In the genomic region with DNA sequence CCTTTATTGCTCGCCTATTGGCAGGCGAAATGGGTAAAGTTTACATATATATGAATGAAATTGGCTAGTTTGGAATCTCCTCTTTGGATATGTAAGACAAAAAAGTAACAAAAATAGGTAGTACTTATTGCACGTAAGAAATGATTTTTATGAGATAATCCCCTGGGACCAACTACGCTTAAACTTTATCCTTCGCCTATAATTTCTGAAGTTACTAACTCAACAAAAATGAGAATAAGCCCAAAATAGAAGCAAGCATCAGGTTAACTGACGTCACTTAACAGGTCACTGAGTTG, we compare ENCODE assay signal across 8 cellular contexts. TPM values are rescaled to one million over a fixed set of nuclear protein-coding genes. Genes with fewer than 3 reads are reported as not detected.
DNase-seq lines count a peak whose midpoint lies in the region; ATAC-seq, FAIRE-seq and TF ChIP-seq lines count a peak whose summit lies in the region.

No MANE protein-coding gene starts in this region.

- in situ Hi-C loops in Panc1 (cut with HindIII; ENCODE audit: low pct_unique_long_range_greater_than_20kb, low sequenced_read_pairs): no loop called here

- CTCF ChIA-PET in Calu3 (lab: Charles Lee): interaction anchor here (1.2 to 1.5 kb wide), 2 partner anchors 10 to 39 kb away, joined by 4 read pairs; no protein-coding TSS in a partner anchor
- CTCF ChIA-PET in Panc1 (lab: Charles Lee): no interaction called here

- H3K27ac ChIP-seq in Panc1 (ENCODE audit: low read length) (peak overlapping the region; percentile 91), esophagus (ENCODE audit: low read depth in 2 of 2, low read length in 1 of 2) (peak overlapping the region; percentile 88 to 96), pancreas (peak overlapping the region; percentile 91 to 96 (median 94))

- H3K36me3 Mint-ChIP-seq in Calu3 (ENCODE audit: insufficient read depth, unreplicated experiment): peaks cover 29% of the 10 kb centered on the region

- peak overlapping the region; percentile 79 for H3K4me3 Mint-ChIP-seq in Calu3 (ENCODE audit: low read depth, unreplicated experiment)

- intact Hi-C loops in Calu3 (cut with micrococcal nuclease; ENCODE audit: unreplicated experiment): no loop called here
- intact Hi-C loops in Panc1 (cut with micrococcal nuclease; ENCODE audit: unreplicated experiment): no loop called here
- intact Hi-C loops in pancreas (cut with DNase I): no loop called here

- peaks cover 21% of the 10 kb centered on the region for H3K4me1 Mint-ChIP-seq in Calu3 (ENCODE audit: low read depth, unreplicated experiment)

- peak overlapping the region; percentile 86 for H3K27ac Mint-ChIP-seq in Calu3 (ENCODE audit: unreplicated experiment)

- H3K4me1 ChIP-seq in Panc1 (ENCODE audit: control insufficient read depth, insufficient read depth, low read length) (peaks cover 13% of the 10 kb centered on the region), esophagus (ENCODE audit: control insufficient read depth in 2 of 2, insufficient read depth in 2 of 2, low read length in 1 of 2) (peaks cover 4 to 5% of the 10 kb centered on the region in 2 donors), pancreas (peaks cover 0 to 20% (median 14%) of the 10 kb centered on the region in 3 donors)

- TF ChIP-seq CTCF in Calu3 (IDR thresholded peaks at IDR 0.05; ENCODE audit: unreplicated experiment): no peak
- no peak for TF ChIP-seq CTCF in Panc1 (IDR thresholded peaks at IDR 0.05)
- no peak for TF ChIP-seq CTCF in pancreas (IDR thresholded peaks at IDR 0.05)

- no peaks in the 10 kb centered on the region for H3K9me3 Mint-ChIP-seq in Calu3 (ENCODE audit: low read depth, unreplicated experiment)

- no peaks in the 10 kb centered on the region for H3K27me3 ChIP-seq in Panc1 (ENCODE audit: control insufficient read depth, insufficient read depth, low read length)
- no peaks in the 10 kb centered on the region for H3K27me3 ChIP-seq in esophagus (ENCODE audit: control insufficient read depth in 1 of 2, insufficient read depth in 2 of 2, low read length in 2 of 2)
- no peaks in the 10 kb centered on the region for H3K27me3 ChIP-seq in pancreas

- H3K9me3 ChIP-seq in Panc1 (ENCODE audit: control insufficient read depth, insufficient read depth, low read depth, low read length) (no peaks in the 10 kb centered on the region), esophagus (ENCODE audit: control insufficient read depth in 2 of 2, insufficient read depth in 1 of 2, low read depth in 1 of 2, low read length in 1 of 2) (no peaks in the 10 kb centered on the region), pancreas (no peaks in the 10 kb centered on the region)

- peak overlapping the region; percentile 76 to 95 for H3K4me3 ChIP-seq in Panc1 (ENCODE audit: low read depth in 2 of 2, low read length in 2 of 2)
- H3K4me3 ChIP-seq in esophagus (ENCODE audit: low read depth in 1 of 2, low read length in 2 of 2): peak overlapping the region; percentile 78 to 82
- H3K4me3 ChIP-seq in pancreas: peak overlapping the region; percentile 62 to 84 (median 75)

- POLR2A ChIA-PET in Panc1 (lab: Charles Lee): no interaction called here

- FAIRE-seq in pancreas (lab: Jason Lieb, UNC): no peak

- BruUV-seq in Calu3 (replicated peaks; lab: Mats Ljungman, UMichigan) (no TSS peak), Panc1 (replicated peaks; lab: Mats Ljungman, UMichigan) (no TSS peak)

- no peak for ATAC-seq in Panc1
- ATAC-seq in pancreas: no peak
- no peak for ATAC-seq in GM21528 (IDR thresholded peaks at IDR 0.05; ENCODE audit: low FRiP score, unreplicated experiment)
- no peak for ATAC-seq in GM18907 (IDR thresholded peaks at IDR 0.05; ENCODE audit: unreplicated experiment)

- H3K36me3 ChIP-seq in Panc1 (ENCODE audit: control insufficient read depth, insufficient read depth, low read length): no peaks in the 10 kb centered on the region
- no peaks in the 10 kb centered on the region for H3K36me3 ChIP-seq in esophagus (ENCODE audit: control insufficient read depth in 2 of 2, insufficient read depth in 2 of 2, low read length in 1 of 2)
- no peaks in the 10 kb centered on the region for H3K36me3 ChIP-seq in pancreas

- 1 to 2% methylated on average over 6 of the region's 6 CpGs for WGBS in esophagus, 2 donors
- 1% methylated on average over 6 of the region's 6 CpGs for WGBS in pancreas, 2 donors

- no peaks in the 10 kb centered on the region for H3K27me3 Mint-ChIP-seq in Calu3 (ENCODE audit: unreplicated experiment)

- DNase-seq in Calu3 (no peak), Panc1 (ENCODE audit: low read depth, low spot score) (peak; percentile 20), pancreas (no peak), NCI-H2107 (lab: John Stamatoyannopoulos, UW) (no peak)
- no peak for DNase-seq in stimulated activated naive CD4-positive, alpha-beta T cell treated with Interleukin-2 at 50 U/mL for 16 hours (lab: John Stamatoyannopoulos, UW)

RNA-seq across cellular contexts. Expression of gene SLC49A4, which starts 0.4 kb away (rescaled TPM):
- total RNA-seq in Calu3 (2022) (15.0 and 16.1 TPM in 2 replicates), Panc1 (2021; ENCODE audit: unreplicated experiment) (15.9 TPM), pancreas (10 to 100 TPM in 4 of 6 donors, 1 to 10 TPM in 2; 9.5 to 13.7 (median 12.3) TPM)
- polyA plus RNA-seq in Panc1 (2012; ENCODE audit: insufficient read length): 11.3 TPM
- polyA plus RNA-seq in esophagus (10 to 100 TPM; 10.1 to 14.3 TPM), pancreas (1 to 10 TPM; 3.4 to 9.3 TPM)

RNA-seq across cellular contexts. Expression of gene HSPBAP1, which starts 0.8 kb away (rescaled TPM):
- 8.1 and 8.9 TPM in 2 replicates for total RNA-seq in Calu3 (2022)
- total RNA-seq in Panc1 (2021; ENCODE audit: unreplicated experiment): 10.8 TPM
- 6.5 TPM for polyA plus RNA-seq in Panc1 (2012; ENCODE audit: insufficient read length)
- polyA plus RNA-seq in esophagus: 1 to 10 TPM; 4.2 to 7.5 TPM
- total RNA-seq in pancreas: 1 to 10 TPM; 3.1 to 7.5 (median 4.3) TPM
- polyA plus RNA-seq in pancreas: 10 to 100 TPM; 11.1 to 20.4 TPM
